Comparison of ENCODE assay signal across 10 cellular contexts in genomic region chr1:110928904-110929303, GRCh38. TPM values are rescaled to one million over a fixed set of nuclear protein-coding genes. Genes with fewer than 3 reads are reported as not detected.
"Had no signal": no experiment of that assay in that cellular context is flagged by ENCODE, and none has a peak within 500 bp of the region (broad histone marks: within the 10 kb centered on the region; RNA-seq: fewer than 3 reads in every experiment).

No MANE protein-coding gene starts in this region.

- FAIRE-seq: H1, H54, HepG2 had no signal

- H3K4me3 ChIP-seq: GM23338 had no signal

- H3K27ac ChIP-seq: HL-60 had no signal

- DNase-seq: H9, HCEC 1CT, HFFc6, Kasumi-1, KG1 had no signal

- ATAC-seq: GM23338, HepG2 had no signal

- H3K4me2 ChIP-seq: GM23338 had no signal

- H2AFZ ChIP-seq: GM23338 had no signal

RNA-seq across cellular contexts. Expression of gene CD53, which starts 56.0 kb away (rescaled TPM):
- total RNA-seq: HepG2, HFFc6 had no signal
- polyA plus RNA-seq: HepG2 had no signal
